14 cellular contexts compared by ENCODE assay signal in genomic region chr4:101175896-101176676, GRCh38.
DNase-seq lines count a peak whose midpoint lies in the region; ATAC-seq and TF ChIP-seq lines count a peak whose summit lies in the region.
"Had no signal": no experiment of that assay in that cellular context is flagged by ENCODE, and none has a peak within 500 bp of the region (broad histone marks: within the 10 kb centered on the region; RNA-seq: fewer than 3 reads in every experiment).

No MANE protein-coding gene starts in this region.

- no peaks in the 10 kb centered on the region for H3K27me3 Mint-ChIP-seq in GM23338 (ENCODE audit: insufficient read depth, low read depth, poor library complexity)

- no peaks in the 10 kb centered on the region for H3K9me3 ChIP-seq in OCI-LY1 (ENCODE audit: low read length)
- H3K9me3 ChIP-seq: neutrophil, SJSA1 had no signal

- H3K27me3 ChIP-seq in GM23338 (ENCODE audit: insufficient read depth) (no peaks in the 10 kb centered on the region), OCI-LY1 (ENCODE audit: insufficient read depth, low read length) (no peaks in the 10 kb centered on the region), rectal smooth muscle tissue (ENCODE audit: control insufficient read depth, insufficient read depth, low read length) (no peaks in the 10 kb centered on the region)
- H3K27me3 ChIP-seq: neutrophil, SJSA1 had no signal

- H3K9me3 Mint-ChIP-seq in GM23338: no peaks in the 10 kb centered on the region
- H3K9me3 Mint-ChIP-seq: activated naive CD4-positive, alpha-beta T cell treated with anti-CD3 and anti-CD28 coated beads, Interleukin-2, amount 50 U/mL, for 72 hours had no signal

- ATAC-seq in GM23338 (peak; percentile 79), left ventricle myocardium superior (peak; percentile 94), HG02885 (IDR thresholded peaks at IDR 0.05; ENCODE audit: poor library complexity, unreplicated experiment) (no peak), HG03025 (IDR thresholded peaks at IDR 0.05; ENCODE audit: low FRiP score, unreplicated experiment) (no peak)

- H2AFZ ChIP-seq in GM23338: no peak overlapping the region
- no peak overlapping the region for H2AFZ ChIP-seq in OCI-LY1 (ENCODE audit: low read length)

- H3K36me3 Mint-ChIP-seq in GM23338 (ENCODE audit: low read depth): no peaks in the 10 kb centered on the region
- H3K36me3 Mint-ChIP-seq: activated naive CD4-positive, alpha-beta T cell treated with anti-CD3 and anti-CD28 coated beads, Interleukin-2, amount 50 U/mL, for 72 hours had no signal

- H3K27ac ChIP-seq in GM23338 (ENCODE audit: low read depth) (no peak overlapping the region), OCI-LY1 (ENCODE audit: low read depth, low read length, poor library complexity, severe bottlenecking) (peak overlapping the region; percentile 55), rectal smooth muscle tissue (ENCODE audit: low read depth, low read length) (peak overlapping the region; percentile 49)
- H3K27ac ChIP-seq: neutrophil, SJSA1 had no signal

- H4K20me1 ChIP-seq in GM23338 (replicated peaks; ENCODE audit: insufficient read depth): no peaks in the 10 kb centered on the region
- no peaks in the 10 kb centered on the region for H4K20me1 ChIP-seq in OCI-LY1 (ENCODE audit: insufficient read depth, low read length)

- H3K4me1 Mint-ChIP-seq in GM23338: peaks cover 55% of the 10 kb centered on the region

- intact Hi-C loops in left ventricle myocardium superior (cut with micrococcal nuclease): no loop called here

- no peaks in the 10 kb centered on the region for H3K36me3 ChIP-seq in GM23338 (ENCODE audit: insufficient read depth)
- H3K36me3 ChIP-seq in OCI-LY1 (ENCODE audit: insufficient read depth, low read length): no peaks in the 10 kb centered on the region
- no peaks in the 10 kb centered on the region for H3K36me3 ChIP-seq in rectal smooth muscle tissue (ENCODE audit: control insufficient read depth, insufficient read depth, low read length)
- H3K36me3 ChIP-seq: neutrophil, SJSA1 had no signal

- H3K4me2 ChIP-seq in GM23338: peak overlapping the region; percentile 27
- no peak overlapping the region for H3K4me2 ChIP-seq in OCI-LY1 (ENCODE audit: low read length)

- H3K27ac Mint-ChIP-seq in GM23338: peak overlapping the region; percentile 88
- H3K27ac Mint-ChIP-seq: activated naive CD4-positive, alpha-beta T cell treated with anti-CD3 and anti-CD28 coated beads, Interleukin-2, amount 50 U/mL, for 72 hours had no signal

- peaks cover 23% of the 10 kb centered on the region for H3K4me1 ChIP-seq in GM23338 (ENCODE audit: insufficient read depth)
- peaks cover 18% of the 10 kb centered on the region for H3K4me1 ChIP-seq in OCI-LY1 (ENCODE audit: insufficient read depth, low read length, severe bottlenecking)
- peaks cover 9% of the 10 kb centered on the region for H3K4me1 ChIP-seq in rectal smooth muscle tissue (ENCODE audit: control insufficient read depth, insufficient read depth, low read length)

- H3K9ac ChIP-seq in OCI-LY1 (ENCODE audit: low read length) (no peak overlapping the region), rectal smooth muscle tissue (ENCODE audit: low read length) (no peak overlapping the region)

- H3K4me3 Mint-ChIP-seq in GM23338: no peak overlapping the region

- H3K4me3 ChIP-seq in GM23338: no peak overlapping the region
- no peak overlapping the region for H3K4me3 ChIP-seq in OCI-LY1 (ENCODE audit: low read depth, low read length, poor library complexity, severe bottlenecking)
- H3K4me3 ChIP-seq in rectal smooth muscle tissue (ENCODE audit: low read length): no peak overlapping the region
- H3K4me3 ChIP-seq: SJSA1 had no signal

- TF ChIP-seq CTCF in GM23338 (conservative IDR thresholded peaks at IDR 0.05; ENCODE audit: low read depth in 2 of 2) (no peak), OCI-LY1 (IDR thresholded peaks at IDR 0.05; ENCODE audit: low read length) (no peak)

- H3K9me2 ChIP-seq in GM23338 (ENCODE audit: insufficient read depth) (no peaks in the 10 kb centered on the region), OCI-LY1 (ENCODE audit: low read depth, low read length) (no peaks in the 10 kb centered on the region)

- DNase-seq in GM23338 (ENCODE audit: low spot score) (peak; percentile 58), left ventricle myocardium superior (no peak), DMS153 (lab: John Stamatoyannopoulos, UW) (no peak)
- DNase-seq in activated T-cell treated with anti-CD3 and anti-CD28 coated beads, Interleukin-2, amount 50 U/mL, for 1 hour: no peak
- DNase-seq: cerebellar nuclear complex, erythroblast, left cardiac atrium had no signal

- H3K79me2 ChIP-seq in GM23338 (replicated peaks; ENCODE audit: insufficient read depth): no peaks in the 10 kb centered on the region; the same call in 1 of the 2 replicates
- no peaks in the 10 kb centered on the region for H3K79me2 ChIP-seq in OCI-LY1 (ENCODE audit: insufficient read depth, low read length)

- H3F3A ChIP-seq in GM23338 (replicated peaks; ENCODE audit: low read depth) (no peaks in the 10 kb centered on the region), OCI-LY1 (ENCODE audit: insufficient read depth, low read length) (no peaks in the 10 kb centered on the region)

TF ChIP-seq in GM23338, 12 proteins besides CTCF, POLR2A, EP300 and RAD21 (continues in another document):
- no peak for TF ChIP-seq EZH2 (IDR thresholded peaks at IDR 0.05; ENCODE audit: low read depth, unreplicated experiment)
- no peak for TF ChIP-seq NANOG (IDR thresholded peaks at IDR 0.05; ENCODE audit: borderline replicate concordance)
- TF ChIP-seq POLR2AphosphoS5 (IDR thresholded peaks at IDR 0.05; ENCODE audit: low read depth): no peak
- TF ChIP-seq STAT1 (IDR thresholded peaks at IDR 0.05; ENCODE audit: unreplicated experiment): no peak
- TF ChIP-seq, protein P1, sequence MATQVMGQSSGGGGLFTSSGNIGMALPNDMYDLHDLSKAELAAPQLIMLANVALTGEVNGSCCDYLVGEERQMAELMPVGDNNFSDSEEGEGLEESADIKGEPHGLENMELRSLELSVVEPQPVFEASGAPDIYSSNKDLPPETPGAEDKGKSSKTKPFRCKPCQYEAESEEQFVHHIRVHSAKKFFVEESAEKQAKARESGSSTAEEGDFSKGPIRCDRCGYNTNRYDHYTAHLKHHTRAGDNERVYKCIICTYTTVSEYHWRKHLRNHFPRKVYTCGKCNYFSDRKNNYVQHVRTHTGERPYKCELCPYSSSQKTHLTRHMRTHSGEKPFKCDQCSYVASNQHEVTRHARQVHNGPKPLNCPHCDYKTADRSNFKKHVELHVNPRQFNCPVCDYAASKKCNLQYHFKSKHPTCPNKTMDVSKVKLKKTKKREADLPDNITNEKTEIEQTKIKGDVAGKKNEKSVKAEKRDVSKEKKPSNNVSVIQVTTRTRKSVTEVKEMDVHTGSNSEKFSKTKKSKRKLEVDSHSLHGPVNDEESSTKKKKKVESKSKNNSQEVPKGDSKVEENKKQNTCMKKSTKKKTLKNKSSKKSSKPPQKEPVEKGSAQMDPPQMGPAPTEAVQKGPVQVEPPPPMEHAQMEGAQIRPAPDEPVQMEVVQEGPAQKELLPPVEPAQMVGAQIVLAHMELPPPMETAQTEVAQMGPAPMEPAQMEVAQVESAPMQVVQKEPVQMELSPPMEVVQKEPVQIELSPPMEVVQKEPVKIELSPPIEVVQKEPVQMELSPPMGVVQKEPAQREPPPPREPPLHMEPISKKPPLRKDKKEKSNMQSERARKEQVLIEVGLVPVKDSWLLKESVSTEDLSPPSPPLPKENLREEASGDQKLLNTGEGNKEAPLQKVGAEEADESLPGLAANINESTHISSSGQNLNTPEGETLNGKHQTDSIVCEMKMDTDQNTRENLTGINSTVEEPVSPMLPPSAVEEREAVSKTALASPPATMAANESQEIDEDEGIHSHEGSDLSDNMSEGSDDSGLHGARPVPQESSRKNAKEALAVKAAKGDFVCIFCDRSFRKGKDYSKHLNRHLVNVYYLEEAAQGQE (IDR thresholded peaks at IDR 0.05; ENCODE audit: unreplicated experiment): no peak
- TF ChIP-seq ZNF331 (CRISPR knock-in tag; IDR thresholded peaks at IDR 0.05; ENCODE audit: low read depth): no peak

Comparison
In these comparisons a context has a peak if more than half of its experiments do, and no peak if none do; other contexts are left out.
1. ATAC-seq: peak in GM23338 (single experiment) and left ventricle myocardium superior (single experiment); none in HG02885 (single experiment) and HG03025 (single experiment).